In the genomic region with DNA sequence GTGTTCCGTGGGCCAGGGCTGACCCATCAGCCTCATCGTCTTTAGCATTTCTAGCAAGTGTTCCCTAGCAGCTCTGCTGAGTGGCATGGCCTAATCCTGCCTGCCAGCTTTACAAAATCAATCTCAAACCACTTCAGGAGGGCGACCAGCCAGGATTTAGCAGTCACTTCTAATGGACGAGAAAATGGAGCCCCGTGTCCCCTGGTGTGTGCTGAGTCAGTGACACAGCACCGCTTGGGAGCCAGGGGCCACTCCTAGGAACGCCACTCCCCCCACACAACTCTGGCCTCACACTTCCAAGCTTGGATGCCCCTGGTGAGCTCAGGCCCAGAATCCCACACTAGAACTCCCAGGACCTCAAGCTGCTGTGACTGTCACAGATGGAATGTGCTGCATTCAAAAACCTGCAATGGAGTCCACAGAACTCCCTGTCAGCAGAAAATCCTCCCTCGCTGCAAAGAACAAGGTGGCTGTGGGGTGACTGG, we compare ENCODE assay signal across 19 cellular contexts.
DNase-seq lines count a peak whose midpoint lies in the region; ATAC-seq and TF ChIP-seq lines count a peak whose summit lies in the region.
"Had no signal": no experiment of that assay in that cellular context is flagged by ENCODE, and none has a peak within 500 bp of the region (broad histone marks: within the 10 kb centered on the region; RNA-seq: fewer than 3 reads in every experiment).

No MANE protein-coding gene starts in this region.

- TF ChIP-seq POLR2A in thyroid gland (IDR thresholded peaks at IDR 0.05), result no peak

- peaks cover 3% of the 10 kb centered on the region for H3K9me3 ChIP-seq in WERI-Rb-1 (ENCODE audit: severe bottlenecking)
- H3K9me3 ChIP-seq in thyroid gland, result no peaks in the 10 kb centered on the region
- no peaks in the 10 kb centered on the region for H3K9me3 ChIP-seq in effector memory CD4-positive, alpha-beta T cell (ENCODE audit: control insufficient read depth, low read length)
- H3K9me3 ChIP-seq: pancreas, suprapubic skin had no signal

- intact Hi-C loops in thyroid gland (cut with DNase I), result no loop called here

- H3K27me3 ChIP-seq in WERI-Rb-1 (ENCODE audit: insufficient read depth, low read depth, severe bottlenecking) (peaks cover 38% of the 10 kb centered on the region), thyroid gland (no peaks in the 10 kb centered on the region)
- H3K27me3 ChIP-seq in effector memory CD4-positive, alpha-beta T cell (replicated peaks; ENCODE audit: control insufficient read depth, insufficient read depth, low read length, poor library complexity, severe bottlenecking), result no peaks in the 10 kb centered on the region
- H3K27me3 ChIP-seq: pancreas, suprapubic skin had no signal

- no peaks in the 10 kb centered on the region for H3K36me3 ChIP-seq in WERI-Rb-1
- no peaks in the 10 kb centered on the region for H3K36me3 ChIP-seq in thyroid gland
- no peaks in the 10 kb centered on the region for H3K36me3 ChIP-seq in effector memory CD4-positive, alpha-beta T cell (ENCODE audit: control insufficient read depth, insufficient read depth, low read length)
- H3K36me3 ChIP-seq: pancreas, suprapubic skin had no signal

- 50 to 68% methylated on average over 7 to 8 of the region's 8 CpGs for WGBS in thyroid gland, 2 donors

- H3K4me1 ChIP-seq in thyroid gland, result peaks cover 13 to 14% of the 10 kb centered on the region in 2 donors
- H3K4me1 ChIP-seq in effector memory CD4-positive, alpha-beta T cell (ENCODE audit: control insufficient read depth, insufficient read depth, low read length, poor library complexity, severe bottlenecking), result peaks cover 6% of the 10 kb centered on the region
- H3K4me1 ChIP-seq: pancreas had no signal

- no peak overlapping the region for H3K4me3 ChIP-seq in WERI-Rb-1 (ENCODE audit: low read depth, low read length)
- no peak overlapping the region for H3K4me3 ChIP-seq in thyroid gland (replicated peaks in 1 of 3)
- H3K4me3 ChIP-seq in effector memory CD4-positive, alpha-beta T cell (ENCODE audit: insufficient read depth, low read depth, low read length, poor library complexity, severe bottlenecking), result no peak overlapping the region
- H3K4me3 ChIP-seq: pancreas, suprapubic skin had no signal

- no peak for ATAC-seq in GM18519 (IDR thresholded peaks at IDR 0.05; ENCODE audit: low FRiP score, unreplicated experiment)
- ATAC-seq: left lobe of liver, pancreas had no signal

- TF ChIP-seq CTCF in WERI-Rb-1 (IDR thresholded peaks at IDR 0.05; ENCODE audit: low read depth, low read length) (no peak), thyroid gland (IDR thresholded peaks at IDR 0.05) (no peak)

- DNase-seq in NCI-H1092 treated with DMSO at 0.1 percent for 48 hours (lab: John Stamatoyannopoulos, UW), result peak; percentile 8
- DNase-seq in NCI-H1092 (lab: John Stamatoyannopoulos, UW), result no peak
- peak; percentile 32 for DNase-seq in WERI-Rb-1
- DNase-seq in islet precursor cell, result peak; percentile 76
- peak; percentile 84 to 87 for DNase-seq in thyroid gland
- no peak for DNase-seq in ureter (ENCODE audit: low spot score)
- no peak for DNase-seq in effector memory CD4-positive, alpha-beta T cell
- DNase-seq: activated B cell treated with CpG ODN at 0.5 μM for 24 hours; endodermal cell; NCI-H1694; NCI-H446; pancreas; small intestine; stimulated activated CD4-positive, alpha-beta T cell treated with anti-CD3 and anti-CD28 coated beads, Interleukin-4, amount 100 ng/mL, for 24 hours; T-helper 2 cell had no signal

- H3K27ac ChIP-seq in WERI-Rb-1 (no peak overlapping the region), thyroid gland (peak overlapping the region; percentile 44 to 49 (median 45))
- H3K27ac ChIP-seq in effector memory CD4-positive, alpha-beta T cell (ENCODE audit: insufficient read depth, low read length, poor library complexity, severe bottlenecking), result no peak overlapping the region
- H3K27ac ChIP-seq: 22Rv1, pancreas, suprapubic skin had no signal

Comparison
In these comparisons a context has a peak if more than half of its experiments do, and no peak if none do; other contexts are left out.
1. DNase-seq: peak in NCI-H1092 treated with DMSO at 0.1 percent for 48 hours (single experiment), WERI-Rb-1 (single experiment), islet precursor cell (single experiment) and thyroid gland (2 of 2); none in NCI-H1092 (single experiment), ureter (single experiment) and effector memory CD4-positive, alpha-beta T cell (0 of 3).
2. H3K27ac ChIP-seq: peak in thyroid gland (3 of 3); none in WERI-Rb-1 (single experiment) and effector memory CD4-positive, alpha-beta T cell (single experiment).